8 cellular contexts compared by ENCODE assay signal in genomic region chr6:149319413-149319812, GRCh38. TPM values are rescaled to one million over a fixed set of nuclear protein-coding genes. Genes with fewer than 3 reads are reported as not detected.
DNase-seq lines count a peak whose midpoint lies in the region; ATAC-seq, FAIRE-seq and TF ChIP-seq lines count a peak whose summit lies in the region.

No MANE protein-coding gene starts in this region.

- peak overlapping the region; percentile 98 for H3K4me3 Mint-ChIP-seq in T-helper 17 cell

- no peaks in the 10 kb centered on the region for H3K36me3 ChIP-seq in ES-I3 (ENCODE audit: insufficient read depth, low read length)

- no peak for TF ChIP-seq CTCF in fibroblast of the aortic adventitia (IDR thresholded peaks at IDR 0.05; ENCODE audit: insufficient read depth, low read length)

- H3K9ac ChIP-seq in ES-I3 (ENCODE audit: low read depth, low read length): peak overlapping the region; percentile 55; the same call in 1 of the 2 replicates

- H3K9me3 ChIP-seq in ES-I3 (ENCODE audit: control insufficient read depth, insufficient read depth, low read length) (no peaks in the 10 kb centered on the region), T-helper 17 cell (ENCODE audit: control insufficient read depth, low read length, poor library complexity, severe bottlenecking) (no peaks in the 10 kb centered on the region)

- peak overlapping the region; percentile 78 for H3K4me3 ChIP-seq in fibroblast of the aortic adventitia (ENCODE audit: low read depth, low read length)
- peak overlapping the region; percentile 91 for H3K4me3 ChIP-seq in skeletal muscle cell (ENCODE audit: low read depth, low read length)

- H3K4me1 Mint-ChIP-seq in T-helper 17 cell: peaks cover 26% of the 10 kb centered on the region

- H3K27me3 Mint-ChIP-seq in T-helper 17 cell: no peaks in the 10 kb centered on the region

- H3K36me3 Mint-ChIP-seq in T-helper 17 cell (ENCODE audit: low read depth): peaks cover 4% of the 10 kb centered on the region

- ATAC-seq in T-helper 17 cell (no peak), HG03045 (IDR thresholded peaks at IDR 0.05; ENCODE audit: unreplicated experiment) (no peak)

- DNase-seq in T-helper 17 cell (no peak), fibroblast of the aortic adventitia (ENCODE audit: low read depth) (no peak), skeletal muscle cell (ENCODE audit: low read depth) (no peak), COLO668 (lab: John Stamatoyannopoulos, UW; ENCODE audit: unreplicated experiment) (no peak), NCI-H69 (lab: John Stamatoyannopoulos, UW) (no peak), GM19239 (ENCODE audit: insufficient read length, low spot score) (no peak)

- H3K27ac Mint-ChIP-seq in T-helper 17 cell: peak overlapping the region; percentile 97

- no peak for FAIRE-seq in GM19239 (lab: Jason Lieb, UNC)

- peaks cover 14% of the 10 kb centered on the region; the same call in 1 of the 2 replicates for H3K4me1 ChIP-seq in ES-I3 (ENCODE audit: insufficient read depth, low read length)

RNA-seq across cellular contexts. Expression of gene TAB2, which starts 1.9 kb away (rescaled TPM):
- total RNA-seq in T-helper 17 cell (100 to 1,000 TPM; 192 to 199 TPM), fibroblast of the aortic adventitia (ENCODE audit: low replicate concordance) (20.2 and 40.0 TPM in 2 replicates)
